In the genomic region with DNA sequence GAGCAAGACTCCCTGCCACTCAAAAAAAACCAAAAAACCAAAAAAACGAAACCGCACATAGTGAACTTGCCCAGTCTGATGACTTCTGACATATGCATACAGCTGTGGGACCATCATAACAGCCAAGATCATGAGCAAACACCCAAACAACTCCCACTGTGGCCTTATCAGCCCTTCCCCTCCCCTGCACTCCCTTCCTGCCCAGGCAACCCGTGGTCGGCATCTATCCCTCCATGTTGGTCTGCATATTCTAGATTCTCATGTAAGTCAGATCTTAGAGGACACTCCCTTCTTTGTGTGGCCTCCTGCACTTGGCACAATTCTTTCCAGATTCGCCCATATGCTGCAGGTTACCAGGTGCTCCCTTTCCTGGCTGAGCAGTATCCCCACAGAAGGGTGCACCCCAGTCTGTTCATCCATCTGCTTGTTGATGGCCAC, we compare ENCODE assay signal across 1 cellular context.
TF ChIP-seq lines count a peak whose summit lies in the region.

No MANE protein-coding gene starts in this region.

TF ChIP-seq in H1, 55 proteins besides CTCF, POLR2A, EP300 and RAD21:
- TF ChIP-seq SIN3A (conservative IDR thresholded peaks at IDR 0.05 in 1 of 2, IDR thresholded peaks at IDR 0.05 in 1 of 2; ENCODE audit: low read depth in 1 of 2, low read length in 2 of 2) = no peak
- TF ChIP-seq CBX5 (IDR thresholded peaks at IDR 0.05; ENCODE audit: low read depth, low read length) = no peak
- no peak for TF ChIP-seq TCF12 (IDR thresholded peaks at IDR 0.05; ENCODE audit: low read depth, low read length)
- TF ChIP-seq, protein P1, sequence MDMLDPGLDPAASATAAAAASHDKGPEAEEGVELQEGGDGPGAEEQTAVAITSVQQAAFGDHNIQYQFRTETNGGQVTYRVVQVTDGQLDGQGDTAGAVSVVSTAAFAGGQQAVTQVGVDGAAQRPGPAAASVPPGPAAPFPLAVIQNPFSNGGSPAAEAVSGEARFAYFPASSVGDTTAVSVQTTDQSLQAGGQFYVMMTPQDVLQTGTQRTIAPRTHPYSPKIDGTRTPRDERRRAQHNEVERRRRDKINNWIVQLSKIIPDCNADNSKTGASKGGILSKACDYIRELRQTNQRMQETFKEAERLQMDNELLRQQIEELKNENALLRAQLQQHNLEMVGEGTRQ (IDR thresholded peaks at IDR 0.05; ENCODE audit: low read length) = no peak
- TF ChIP-seq PHF8 (conservative IDR thresholded peaks at IDR 0.05; ENCODE audit: low read depth, low read length) = no peak
- no peak for TF ChIP-seq CEBPB (IDR thresholded peaks at IDR 0.05; ENCODE audit: low read depth, low read length)
- no peak for TF ChIP-seq EZH2 (IDR thresholded peaks at IDR 0.05; ENCODE audit: low read depth, low read length, severe bottlenecking)
- no peak for TF ChIP-seq SIX5 (IDR thresholded peaks at IDR 0.05; ENCODE audit: low read depth, low read length)
- TF ChIP-seq HDAC2 (IDR thresholded peaks at IDR 0.05; ENCODE audit: borderline replicate concordance in 1 of 2, low read depth in 2 of 2, low read length in 2 of 2) = no peak
- TF ChIP-seq JUN (IDR thresholded peaks at IDR 0.05; ENCODE audit: low read depth, low read length) = no peak
- no peak for TF ChIP-seq HDAC6 (IDR thresholded peaks at IDR 0.05; ENCODE audit: low read depth, low read length)
- TF ChIP-seq FOSL1 (IDR thresholded peaks at IDR 0.05; ENCODE audit: insufficient read depth, low read depth, low read length) = no peak
- TF ChIP-seq CHD2 (IDR thresholded peaks at IDR 0.05; ENCODE audit: low read length) = no peak
- TF ChIP-seq, protein P2, sequence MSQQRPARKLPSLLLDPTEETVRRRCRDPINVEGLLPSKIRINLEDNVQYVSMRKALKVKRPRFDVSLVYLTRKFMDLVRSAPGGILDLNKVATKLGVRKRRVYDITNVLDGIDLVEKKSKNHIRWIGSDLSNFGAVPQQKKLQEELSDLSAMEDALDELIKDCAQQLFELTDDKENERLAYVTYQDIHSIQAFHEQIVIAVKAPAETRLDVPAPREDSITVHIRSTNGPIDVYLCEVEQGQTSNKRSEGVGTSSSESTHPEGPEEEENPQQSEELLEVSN (IDR thresholded peaks at IDR 0.05) = no peak
- TF ChIP-seq SAP30 (IDR thresholded peaks at IDR 0.05; ENCODE audit: insufficient read depth, insufficient replicate concordance, low read length) = no peak
- no peak for TF ChIP-seq YY1 (IDR thresholded peaks at IDR 0.05; ENCODE audit: low read depth, low read length)
- no peak for TF ChIP-seq KDM1A (IDR thresholded peaks at IDR 0.05; ENCODE audit: borderline replicate concordance, low read length)
